32 cellular contexts compared by ENCODE assay signal in genomic region chr12:33533527-33533926, GRCh38.
"Had no signal": no experiment of that assay in that cellular context is flagged by ENCODE, and none has a peak within 500 bp of the region (broad histone marks: within the 10 kb centered on the region; RNA-seq: fewer than 3 reads in every experiment).

No MANE protein-coding gene starts in this region.

- H3K27me3 Mint-ChIP-seq: activated B cell treated with CpG ODN at 0.5 μM for 24 hours; activated CD4-positive, alpha-beta memory T cell treated with anti-CD3 and anti-CD28 coated beads for 36 hours; activated CD4-positive, alpha-beta T cell treated with anti-CD3 and anti-CD28 coated beads, Interleukin-2, amount 10 ng/mL, durations not matched to agents 24 days and 14 days; activated CD8-positive, alpha-beta T cell treated with anti-CD3 and anti-CD28 coated beads for 36 hours; activated naive CD8-positive, alpha-beta T cell treated with anti-CD3 and anti-CD28 coated beads for 36 hours; activated T-helper 17 cell treated with anti-CD3 and anti-CD28 coated beads, Interleukin-2, amount 50 U/mL, for 72 hours had no signal

- H3K27ac ChIP-seq: adrenal gland, body of pancreas, brain microvascular endothelial cell, breast epithelium, VCaP had no signal

- H3K9me3 ChIP-seq: adrenal gland, body of pancreas, breast epithelium had no signal

- H3K4me3 ChIP-seq: adrenal gland, body of pancreas, breast epithelium had no signal

- H3K4me3 Mint-ChIP-seq: activated B cell treated with CpG ODN at 0.5 μM for 24 hours; activated CD4-positive, alpha-beta memory T cell treated with anti-CD3 and anti-CD28 coated beads for 36 hours; activated CD4-positive, alpha-beta T cell treated with anti-CD3 and anti-CD28 coated beads, Interleukin-2, amount 10 ng/mL, durations not matched to agents 24 days and 14 days; activated CD8-positive, alpha-beta T cell treated with anti-CD3 and anti-CD28 coated beads for 36 hours; activated naive CD8-positive, alpha-beta T cell treated with anti-CD3 and anti-CD28 coated beads for 36 hours; activated T-cell treated with anti-CD3 and anti-CD28 coated beads, Interleukin-2, amount 50 U/mL, for 4 hours; activated T-cell treated with anti-CD3 and anti-CD28 coated beads, Interleukin-2, amount 50 U/mL, for 72 hours; activated T-helper 1 cell treated with anti-CD3 and anti-CD28 coated beads, Interleukin-12 subunit alpha, Interleukin-12 subunit beta, Interleukin-2, Interleukin-4 antibody, amounts not matched to agents 30 ng/mL and 10 ng/mL and 1 ng/mL, durations not matched to agents 14 hours and 24 hours and 36 hours; activated T-helper 17 cell treated with anti-CD3 and anti-CD28 coated beads, Interleukin-2, amount 50 U/mL, for 72 hours; T-helper 1 cell treated with Interleukin-12 subunit alpha and Interleukin-12 subunit beta and Interleukin-4 antibody, amounts not matched to agents 30 μg/mL and 1 μg/mL, for 36 hours; T-helper 2 cell treated with Interferon-gamma antibody and Interleukin-4, amounts not matched to agents 5 μg/mL and 100 μg/mL, for 36 hours had no signal

- H3K4me1 ChIP-seq: adrenal gland, body of pancreas, breast epithelium had no signal

- H3K4me1 Mint-ChIP-seq: activated B cell treated with CpG ODN at 0.5 μM for 24 hours; activated CD4-positive, alpha-beta T cell treated with anti-CD3 and anti-CD28 coated beads, Interleukin-2, amount 10 ng/mL, durations not matched to agents 24 days and 14 days; activated naive CD8-positive, alpha-beta T cell treated with anti-CD3 and anti-CD28 coated beads for 36 hours; activated T-helper 17 cell treated with anti-CD3 and anti-CD28 coated beads, Interleukin-2, amount 50 U/mL, for 72 hours had no signal

- H3K36me3 ChIP-seq: adrenal gland, brain microvascular endothelial cell, breast epithelium had no signal

- H3K9me3 Mint-ChIP-seq: activated B cell treated with CpG ODN at 0.5 μM for 24 hours; activated CD4-positive, alpha-beta T cell treated with anti-CD3 and anti-CD28 coated beads, Interleukin-2, amount 10 ng/mL, durations not matched to agents 24 days and 14 days; activated CD8-positive, alpha-beta T cell treated with anti-CD3 and anti-CD28 coated beads for 36 hours; activated naive CD8-positive, alpha-beta T cell treated with anti-CD3 and anti-CD28 coated beads for 36 hours; activated T-helper 1 cell treated with anti-CD3 and anti-CD28 coated beads, Interleukin-12 subunit alpha, Interleukin-12 subunit beta, Interleukin-2, Interleukin-4 antibody, amounts not matched to agents 30 ng/mL and 10 ng/mL and 1 ng/mL, durations not matched to agents 14 hours and 24 hours and 36 hours; T-helper 1 cell treated with Interleukin-12 subunit alpha and Interleukin-12 subunit beta and Interleukin-4 antibody, amounts not matched to agents 30 μg/mL and 1 μg/mL, for 36 hours; T-helper 2 cell treated with Interferon-gamma antibody and Interleukin-4, amounts not matched to agents 5 μg/mL and 100 μg/mL, for 36 hours had no signal

- DNase-seq: activated B cell treated with CpG ODN at 0.5 μM for 24 hours; activated CD4-positive, alpha-beta memory T cell treated with anti-CD3 and anti-CD28 coated beads for 36 hours; activated CD4-positive, alpha-beta T cell treated with anti-CD3 and anti-CD28 coated beads for 4 hours; activated CD4-positive, alpha-beta T cell treated with anti-CD3 and anti-CD28 coated beads, Interleukin-2, amount 10 ng/mL, durations not matched to agents 24 days and 14 days; activated CD4-positive, alpha-beta T cell treated with anti-CD3 and anti-CD28 coated beads, Interleukin-2, amount 50 U/mL, for 1 hour; activated CD4-positive, alpha-beta T cell treated with anti-CD3 and anti-CD28 coated beads, Interleukin-2, amount 50 U/mL, for 4 hours; activated CD4-positive, CD25-positive, alpha-beta regulatory T cell treated with anti-CD3 and anti-CD28 coated beads, Interleukin-2, amount 50 U/mL, for 72 hours; activated CD8-positive, alpha-beta memory T cell treated with anti-CD3 and anti-CD28 coated beads, Interleukin-2, amount 50 U/mL, for 4 hours; activated CD8-positive, alpha-beta T cell treated with anti-CD3 and anti-CD28 coated beads for 36 hours; activated gamma-delta T cell; activated naive CD4-positive, alpha-beta T cell treated with anti-CD3 and anti-CD28 coated beads, Interleukin-2, amount 50 U/mL, for 16 hours; activated naive CD4-positive, alpha-beta T cell treated with Interleukin-2 at 50 U/mL for 16 hours; activated naive CD8-positive, alpha-beta T cell treated with anti-CD3 and anti-CD28 coated beads for 36 hours; activated T-cell treated with anti-CD3 and anti-CD28 coated beads for 4 hours; activated T-cell treated with anti-CD3 and anti-CD28 coated beads, Interleukin-2, amount 50 U/mL, for 1 hour; activated T-cell treated with anti-CD3 and anti-CD28 coated beads, Interleukin-2, amount 50 U/mL, for 4 hours; activated T-cell treated with anti-CD3 and anti-CD28 coated beads, Interleukin-2, amount 50 U/mL, for 72 hours; adrenal gland; amniotic stem cell; aorta; body of pancreas; brain microvascular endothelial cell; central memory CD4-positive, alpha-beta T cell; T-helper 2 cell; T-helper 9 cell had no signal

- H3K27me3 ChIP-seq: adrenal gland, body of pancreas, brain microvascular endothelial cell, breast epithelium had no signal

- H3K27ac Mint-ChIP-seq: activated B cell treated with CpG ODN at 0.5 μM for 24 hours; activated CD4-positive, alpha-beta memory T cell treated with anti-CD3 and anti-CD28 coated beads for 36 hours; activated CD4-positive, alpha-beta T cell treated with anti-CD3 and anti-CD28 coated beads, Interleukin-2, amount 10 ng/mL, durations not matched to agents 24 days and 14 days; activated CD8-positive, alpha-beta T cell treated with anti-CD3 and anti-CD28 coated beads for 36 hours; activated naive CD4-positive, alpha-beta T cell treated with anti-CD3 and anti-CD28 coated beads, Interleukin-2, amount 50 U/mL, for 72 hours; activated naive CD8-positive, alpha-beta T cell treated with anti-CD3 and anti-CD28 coated beads for 36 hours; activated T-cell treated with anti-CD3 and anti-CD28 coated beads, Interleukin-2, amount 50 U/mL, for 72 hours; activated T-helper 1 cell treated with anti-CD3 and anti-CD28 coated beads, Interleukin-12 subunit alpha, Interleukin-12 subunit beta, Interleukin-2, Interleukin-4 antibody, amounts not matched to agents 30 ng/mL and 10 ng/mL and 1 ng/mL, durations not matched to agents 14 hours and 24 hours and 36 hours; activated T-helper 17 cell treated with anti-CD3 and anti-CD28 coated beads, Interleukin-2, amount 50 U/mL, for 72 hours; T-helper 1 cell treated with Interleukin-12 subunit alpha and Interleukin-12 subunit beta and Interleukin-4 antibody, amounts not matched to agents 30 μg/mL and 1 μg/mL, for 36 hours; T-helper 2 cell treated with Interferon-gamma antibody and Interleukin-4, amounts not matched to agents 5 μg/mL and 100 μg/mL, for 36 hours had no signal

- H3K36me3 Mint-ChIP-seq: activated CD4-positive, alpha-beta memory T cell treated with anti-CD3 and anti-CD28 coated beads for 36 hours; activated naive CD4-positive, alpha-beta T cell treated with anti-CD3 and anti-CD28 coated beads, Interleukin-2, amount 50 U/mL, for 72 hours; activated naive CD8-positive, alpha-beta T cell treated with anti-CD3 and anti-CD28 coated beads for 36 hours had no signal

- ATAC-seq: activated CD8-positive, alpha-beta T cell treated with anti-CD3 and anti-CD28 coated beads for 36 hours; activated naive CD4-positive, alpha-beta T cell treated with anti-CD3 and anti-CD28 coated beads, Interleukin-2, amount 50 U/mL, for 72 hours; activated T-cell treated with anti-CD3 and anti-CD28 coated beads, Interleukin-2, amount 50 U/mL, for 4 hours; activated T-cell treated with anti-CD3 and anti-CD28 coated beads, Interleukin-2, amount 50 U/mL, for 72 hours; activated T-helper 17 cell treated with anti-CD3 and anti-CD28 coated beads, Interleukin-2, amount 50 U/mL, for 72 hours; body of pancreas had no signal
